In the genomic region with DNA sequence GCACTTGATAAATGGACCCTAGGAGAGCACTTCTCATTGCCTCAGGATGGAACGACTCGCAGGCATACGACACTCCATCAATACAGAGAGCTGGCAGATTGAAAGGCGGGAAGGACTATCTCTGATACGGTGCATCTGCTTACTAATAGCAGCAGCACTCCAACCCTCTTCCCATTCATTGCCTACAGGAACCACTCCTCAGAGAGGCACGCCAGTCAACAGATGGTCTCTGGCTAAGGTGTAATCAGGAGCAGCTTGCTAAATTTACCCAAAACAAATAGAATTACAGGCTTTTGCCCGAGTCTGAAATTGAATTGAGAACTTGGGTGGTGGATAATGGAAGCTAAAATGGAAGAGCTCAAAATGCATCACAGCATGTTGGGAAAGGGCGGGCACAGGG, we compare ENCODE assay signal across 13 cellular contexts.
DNase-seq lines count a peak whose midpoint lies in the region; ATAC-seq and TF ChIP-seq lines count a peak whose summit lies in the region.
"Had no signal": no experiment of that assay in that cellular context is flagged by ENCODE, and none has a peak within 500 bp of the region (broad histone marks: within the 10 kb centered on the region; RNA-seq: fewer than 3 reads in every experiment).

No MANE protein-coding gene starts in this region.

- no peaks in the 10 kb centered on the region for H3K4me1 ChIP-seq in naive thymus-derived CD4-positive, alpha-beta T cell (ENCODE audit: control insufficient read depth in 2 of 2, insufficient read depth in 2 of 2, low read length in 2 of 2)
- H3K4me1 ChIP-seq: prostate gland had no signal

- H3K27me3 ChIP-seq in naive thymus-derived CD4-positive, alpha-beta T cell (ENCODE audit: control insufficient read depth in 2 of 2, insufficient read depth in 2 of 2, low read length in 2 of 2) = no peaks in the 10 kb centered on the region

- H3K27me3 Mint-ChIP-seq in Calu3 (ENCODE audit: unreplicated experiment) (no peaks in the 10 kb centered on the region), HFFc6 (ENCODE audit: insufficient read depth) (peaks cover 2% of the 10 kb centered on the region; the same call in 1 of the 2 replicates)
- H3K27me3 Mint-ChIP-seq in naive thymus-derived CD4-positive, alpha-beta T cell = peaks cover 6 to 25% (median 18%) of the 10 kb centered on the region in 5 donors

- H3K36me3 ChIP-seq in naive thymus-derived CD4-positive, alpha-beta T cell (ENCODE audit: control insufficient read depth in 2 of 3, insufficient read depth in 3 of 3, low read length in 3 of 3) = no peaks in the 10 kb centered on the region
- H3K36me3 ChIP-seq: HAP-1, prostate gland had no signal

- no peak overlapping the region for H3K27ac ChIP-seq in naive thymus-derived CD4-positive, alpha-beta T cell (ENCODE audit: low read depth, low read length)
- H3K27ac ChIP-seq: prostate gland had no signal

- peak overlapping the region; percentile 83 for H3K27ac Mint-ChIP-seq in Calu3 (ENCODE audit: unreplicated experiment)
- H3K27ac Mint-ChIP-seq in HFFc6 = no peak overlapping the region
- H3K27ac Mint-ChIP-seq in naive thymus-derived CD4-positive, alpha-beta T cell = no peak overlapping the region

- ATAC-seq in naive thymus-derived CD4-positive, alpha-beta T cell = no peak
- ATAC-seq in HG03108 (IDR thresholded peaks at IDR 0.05; ENCODE audit: unreplicated experiment) = no peak

- CTCF ChIA-PET in Calu3 (lab: Charles Lee) = no interaction called here
- CTCF ChIA-PET in naive thymus-derived CD4-positive, alpha-beta T cell (lab: Charles Lee) = no interaction called here

- H3K4me3 ChIP-seq in naive thymus-derived CD4-positive, alpha-beta T cell (ENCODE audit: low read length) = no peak overlapping the region
- H3K4me3 ChIP-seq: HAP-1, prostate gland had no signal

- no TSS peak for BruUV-seq in Calu3 (replicated peaks; lab: Mats Ljungman, UMichigan)

- H3K36me3 Mint-ChIP-seq in Calu3 (ENCODE audit: insufficient read depth, unreplicated experiment) (peaks cover 13% of the 10 kb centered on the region), HFFc6 (ENCODE audit: low read depth) (no peaks in the 10 kb centered on the region)
- H3K36me3 Mint-ChIP-seq in naive thymus-derived CD4-positive, alpha-beta T cell = no peaks in the 10 kb centered on the region
- H3K36me3 Mint-ChIP-seq: T-cell had no signal

- no peaks in the 10 kb centered on the region for H3K9me3 ChIP-seq in naive thymus-derived CD4-positive, alpha-beta T cell (ENCODE audit: control insufficient read depth in 2 of 3, low read length in 3 of 3)
- H3K9me3 ChIP-seq: HAP-1, prostate gland had no signal

- no peak for TF ChIP-seq CTCF in Calu3 (IDR thresholded peaks at IDR 0.05; ENCODE audit: unreplicated experiment)
- no peak for TF ChIP-seq CTCF in HFFc6 (IDR thresholded peaks at IDR 0.05)

- intact Hi-C loops in Calu3 (cut with micrococcal nuclease; ENCODE audit: unreplicated experiment) = no loop called here
- intact Hi-C loops in naive thymus-derived CD4-positive, alpha-beta T cell (cut with micrococcal nuclease) = loop anchor here in 1 of 2 donors (2.0 kb wide), 1 partner anchor 16 kb away; no protein-coding TSS in a partner anchor

- H3K4me1 Mint-ChIP-seq in Calu3 (ENCODE audit: low read depth, unreplicated experiment) (peaks cover 70% of the 10 kb centered on the region), HFFc6 (ENCODE audit: low read depth) (peaks cover 6% of the 10 kb centered on the region; the same call in 1 of the 2 replicates)
- peaks cover 0 to 10% (median 2%) of the 10 kb centered on the region in 7 donors for H3K4me1 Mint-ChIP-seq in naive thymus-derived CD4-positive, alpha-beta T cell

- no peak for DNase-seq in Calu3
- DNase-seq in NCI-H1436 treated with DMSO at 0.1 percent for 48 hours (lab: John Stamatoyannopoulos, UW) = peak; percentile 43
- peak; percentile 95 for DNase-seq in NCI-H748 (lab: John Stamatoyannopoulos, UW; ENCODE audit: unreplicated experiment)
- peak; percentile 67 for DNase-seq in islet precursor cell
- DNase-seq in HFFc6 = no peak
- DNase-seq in activated CD4-positive, alpha-beta T cell treated with anti-CD3 and anti-CD28 coated beads, Interleukin-2, amount 50 U/mL, for 1 hour = no peak
- DNase-seq in naive thymus-derived CD4-positive, alpha-beta T cell = no peak
- DNase-seq: anterior cingulate cortex, midbrain, T-cell had no signal

- H3K9me3 Mint-ChIP-seq in Calu3 (ENCODE audit: low read depth, unreplicated experiment) = peaks cover 2% of the 10 kb centered on the region
- H3K9me3 Mint-ChIP-seq in HFFc6 = peaks cover 5% of the 10 kb centered on the region
- H3K9me3 Mint-ChIP-seq in naive thymus-derived CD4-positive, alpha-beta T cell = peaks cover 0 to 5% (median 0%) of the 10 kb centered on the region in 11 donors

- POLR2A ChIA-PET in naive thymus-derived CD4-positive, alpha-beta T cell (lab: Charles Lee) = no interaction called here

- H3K4me3 Mint-ChIP-seq in Calu3 (ENCODE audit: low read depth, unreplicated experiment) (no peak overlapping the region), HFFc6 (no peak overlapping the region)
- no peak overlapping the region for H3K4me3 Mint-ChIP-seq in naive thymus-derived CD4-positive, alpha-beta T cell

Comparison
In these comparisons a context has a peak if more than half of its experiments do, and no peak if none do; other contexts are left out.
1. DNase-seq: peak in NCI-H1436 treated with DMSO at 0.1 percent for 48 hours (single experiment), NCI-H748 (single experiment) and islet precursor cell (single experiment); none in Calu3 (single experiment), HFFc6 (single experiment), activated CD4-positive, alpha-beta T cell treated with anti-CD3 and anti-CD28 coated beads, Interleukin-2, amount 50 U/mL, for 1 hour (single experiment) and naive thymus-derived CD4-positive, alpha-beta T cell (0 of 9).